In genomic region chr19:9835507-9835949, GRCh38 we compare ENCODE assay signal across 8 cellular contexts. TPM values are rescaled to one million over a fixed set of nuclear protein-coding genes. Genes with fewer than 3 reads are reported as not detected.
DNase-seq lines count a peak whose midpoint lies in the region; ATAC-seq and TF ChIP-seq lines count a peak whose summit lies in the region.

No MANE protein-coding gene starts in this region.

- TF ChIP-seq CTCF in BE2C (IDR thresholded peaks at IDR 0.05; ENCODE audit: low read depth, low read length) (no peak), epithelial cell of proximal tubule (conservative IDR thresholded peaks at IDR 0.05; ENCODE audit: low read depth, low read length) (no peak), osteoblast (IDR thresholded peaks at IDR 0.05; ENCODE audit: extremely low read depth, low read depth, low read length) (no peak)

- H3K36me3 ChIP-seq in BE2C (peaks cover 19% of the 10 kb centered on the region), NT2/D1 (ENCODE audit: insufficient read depth, insufficient read length, low read length) (peaks cover 40% of the 10 kb centered on the region), osteoblast (ENCODE audit: insufficient read depth, low read length) (peaks cover 17% of the 10 kb centered on the region)

- H3K27ac ChIP-seq in osteoblast (ENCODE audit: low read depth, low read length): peak overlapping the region; percentile 45

- peaks cover 40% of the 10 kb centered on the region for H3K79me2 ChIP-seq in osteoblast (ENCODE audit: insufficient read depth, low read length)

- H3K27me3 ChIP-seq in BE2C: no peaks in the 10 kb centered on the region
- no peaks in the 10 kb centered on the region for H3K27me3 ChIP-seq in NT2/D1 (ENCODE audit: insufficient read depth, insufficient read length)
- no peaks in the 10 kb centered on the region for H3K27me3 ChIP-seq in osteoblast (ENCODE audit: insufficient read depth, low read length)

- peaks cover 13% of the 10 kb centered on the region for H4K20me1 ChIP-seq in osteoblast (ENCODE audit: insufficient read depth, low read length)

- peak overlapping the region; percentile 98 for H3K4me2 ChIP-seq in osteoblast (ENCODE audit: insufficient read depth, low read length)

- H3K4me1 ChIP-seq in BE2C (no peaks in the 10 kb centered on the region), NT2/D1 (ENCODE audit: insufficient read depth, insufficient read length) (no peaks in the 10 kb centered on the region), osteoblast (ENCODE audit: insufficient read depth, low read length) (peaks cover 11% of the 10 kb centered on the region)

- no peak for DNase-seq in BE2C
- no peak for DNase-seq in NT2/D1 (ENCODE audit: low read depth, low spot score)
- DNase-seq in epithelial cell of proximal tubule (ENCODE audit: low read depth): no peak
- DNase-seq in osteoblast (ENCODE audit: insufficient read length, low spot score, missing footprints): no peak
- no peak for DNase-seq in SKM-1 (lab: John Stamatoyannopoulos, UW; ENCODE audit: unreplicated experiment)
- DNase-seq in stimulated activated CD4-positive, alpha-beta T cell treated with anti-CD3 and anti-CD28 coated beads, Interleukin-1b, Interleukin-23, amount 100 ng/mL, for 48 hours: no peak
- DNase-seq in foreskin melanocyte: no peak

- peak overlapping the region; percentile 92 for H3K4me3 ChIP-seq in BE2C (ENCODE audit: low read depth, low read length)
- H3K4me3 ChIP-seq in NT2/D1 (ENCODE audit: insufficient read length, low read depth): peak overlapping the region; percentile 76
- H3K4me3 ChIP-seq in epithelial cell of proximal tubule (ENCODE audit: low read depth, low read length): peak overlapping the region; percentile 96
- peak overlapping the region; percentile 75 for H3K4me3 ChIP-seq in osteoblast (ENCODE audit: insufficient read depth, low read length)

- ATAC-seq in GM21529 (IDR thresholded peaks at IDR 0.05; ENCODE audit: unreplicated experiment): peak; percentile 2

- H2AFZ ChIP-seq in osteoblast (ENCODE audit: low read length): peak overlapping the region; percentile 59

- H3K9me3 ChIP-seq in BE2C (no peaks in the 10 kb centered on the region), NT2/D1 (ENCODE audit: insufficient read depth, low read length) (no peaks in the 10 kb centered on the region), osteoblast (ENCODE audit: low read depth, low read length) (no peaks in the 10 kb centered on the region)

- peak overlapping the region; percentile 93 for H3K9ac ChIP-seq in NT2/D1 (ENCODE audit: insufficient read length, low read depth)

RNA-seq across cellular contexts. Expression of gene PIN1, which starts 0.4 kb away (rescaled TPM):
- polyA plus RNA-seq in BE2C (2012; ENCODE audit: insufficient read depth, insufficient read length, low read depth): 289 TPM
- total RNA-seq in epithelial cell of proximal tubule: 114 and 195 TPM in 2 replicates
- 53.9 and 62.6 TPM in 2 replicates for total RNA-seq in osteoblast

RNA-seq across cellular contexts. Expression of gene UBL5, which starts 7.8 kb away (rescaled TPM):
- 907 TPM for polyA plus RNA-seq in BE2C (2012; ENCODE audit: insufficient read depth, insufficient read length, low read depth)
- total RNA-seq in epithelial cell of proximal tubule: 534 and 748 TPM in 2 replicates
- total RNA-seq in osteoblast: 82.5 and 111 TPM in 2 replicates

RNA-seq across cellular contexts. Expression of gene FBXL12, which starts 16.6 kb away (rescaled TPM):
- 59.4 TPM for polyA plus RNA-seq in BE2C (2012; ENCODE audit: insufficient read depth, insufficient read length, low read depth)
- total RNA-seq in epithelial cell of proximal tubule: 23.9 and 26.7 TPM in 2 replicates
- 23.9 and 25.0 TPM in 2 replicates for total RNA-seq in osteoblast
